ENCODE assay signal across 9 cellular contexts in the genomic region with DNA sequence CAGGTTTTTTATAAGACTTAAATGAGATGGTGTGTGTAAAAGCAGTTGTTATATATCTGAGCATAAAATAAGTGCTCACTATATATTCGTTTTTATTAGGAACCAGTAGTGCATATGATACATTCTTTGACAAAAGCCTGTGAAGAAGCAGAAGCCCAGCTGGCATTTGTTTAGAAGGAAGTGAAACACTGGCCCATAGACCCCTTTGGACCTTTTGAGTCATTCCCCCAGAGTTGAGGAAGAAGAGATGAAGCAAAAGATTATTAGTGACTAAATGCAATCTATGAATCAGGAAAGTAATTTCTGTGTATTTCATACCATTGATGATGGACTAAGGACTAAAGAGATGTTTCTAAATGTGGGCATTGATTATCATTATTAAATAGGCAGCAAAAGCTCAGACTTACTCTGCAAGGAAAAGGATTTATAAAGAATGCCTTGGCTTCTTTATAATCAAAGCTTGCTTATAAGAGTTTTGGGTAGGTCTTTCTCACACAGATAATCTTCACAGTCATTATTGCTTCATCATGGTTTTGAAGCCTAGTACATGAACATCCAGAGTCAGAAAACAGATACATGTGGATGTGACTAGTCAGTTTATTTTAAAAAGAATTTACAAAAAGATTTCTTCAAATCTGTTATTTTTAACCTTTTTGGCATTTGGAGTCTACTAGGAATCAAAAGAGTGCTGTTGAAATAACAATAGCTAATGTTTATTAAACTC. TPM values are rescaled to one million over a fixed set of nuclear protein-coding genes. Genes with fewer than 3 reads are reported as not detected.
A peak's percentile ranks its signal among the peaks of the same experiment; 100 is the strongest.
DNase-seq lines count a peak whose midpoint lies in the region; ATAC-seq, FAIRE-seq and TF ChIP-seq lines count a peak whose summit lies in the region.
"Had no signal": no experiment of that assay in that cellular context is flagged by ENCODE, and none has a peak within 500 bp of the region (broad histone marks: within the 10 kb centered on the region; RNA-seq: fewer than 3 reads in every experiment).

No MANE protein-coding gene starts in this region.

- TF ChIP-seq CTCF in endothelial cell of umbilical vein (IDR thresholded peaks at IDR 0.05; ENCODE audit: extremely low read depth in 1 of 2, insufficient read depth in 1 of 2, low read depth in 1 of 2, low read length in 2 of 2) (no peak), body of pancreas (IDR thresholded peaks at IDR 0.05) (no peak)

- POLR2A ChIA-PET in endothelial cell of umbilical vein (lab: Charles Lee): interaction anchor here (1.5 kb wide), 1 partner anchor 18 kb away, joined by 9 read pairs; no protein-coding TSS in a partner anchor

- dilution Hi-C loops in endothelial cell of umbilical vein (cut with MboI; ENCODE audit: extremely low pct_ligation_motif_present, low sequenced_read_pairs): no loop called here

- H4K20me1 ChIP-seq in endothelial cell of umbilical vein (replicated peaks; ENCODE audit: control insufficient read depth, extremely low read depth, insufficient read depth, low read length): no peaks in the 10 kb centered on the region

- H3K27ac ChIP-seq in endothelial cell of umbilical vein (ENCODE audit: insufficient read depth, low read depth, low read length) (no peak overlapping the region), body of pancreas (no peak overlapping the region), caudate nucleus (ENCODE audit: low read depth, low read length) (no peak overlapping the region)

- H2AFZ ChIP-seq in endothelial cell of umbilical vein (ENCODE audit: low read depth, low read length): no peak overlapping the region

- no peaks in the 10 kb centered on the region for H3K9me1 ChIP-seq in endothelial cell of umbilical vein (replicated peaks; ENCODE audit: control insufficient read depth, extremely low read depth, insufficient read depth, low read length)

- H3K9me3 ChIP-seq in endothelial cell of umbilical vein (replicated peaks; ENCODE audit: control insufficient read depth, insufficient read depth, low read length) (no peaks in the 10 kb centered on the region), body of pancreas (no peaks in the 10 kb centered on the region)

- CTCF ChIA-PET in endothelial cell of umbilical vein (lab: Charles Lee): interaction anchor here (0.9 to 1.3 kb wide), 2 partner anchors 10 to 49 kb away, joined by 5 to 6 read pairs; no protein-coding TSS in a partner anchor

- H3K4me1 ChIP-seq in endothelial cell of umbilical vein (ENCODE audit: control insufficient read depth, extremely low read depth, insufficient read depth, low read length) (peaks cover 28% of the 10 kb centered on the region), body of pancreas (peaks cover 23% of the 10 kb centered on the region)

- no peak overlapping the region for H3K9ac ChIP-seq in endothelial cell of umbilical vein (replicated peaks; ENCODE audit: extremely low read depth, insufficient read depth, low read length)

- H3K36me3 ChIP-seq in endothelial cell of umbilical vein (ENCODE audit: control insufficient read depth in 2 of 2, extremely low read depth in 1 of 2, insufficient read depth in 2 of 2, low read length in 2 of 2): no peaks in the 10 kb centered on the region
- H3K36me3 ChIP-seq in body of pancreas (replicated peaks in 1 of 2; ENCODE audit: insufficient read depth in 1 of 2, low read depth in 2 of 2): no peaks in the 10 kb centered on the region

- WGBS in body of pancreas, 2 donors: 51 to 64% methylated on average over 1 of the region's 1 CpG

- H3K4me3 ChIP-seq in endothelial cell of umbilical vein (replicated peaks in 1 of 3; ENCODE audit: insufficient read depth in 1 of 3, low read depth in 1 of 3, low read length in 3 of 3) (no peak overlapping the region), body of pancreas (no peak overlapping the region)

- intact Hi-C loops in endothelial cell of umbilical vein (cut with micrococcal nuclease) (no loop called here), body of pancreas (cut with DNase I) (no loop called here)

- BruUV-seq in endothelial cell of umbilical vein (replicated peaks; lab: Mats Ljungman, UMichigan): no TSS peak

- no peak for TF ChIP-seq POLR2A in endothelial cell of umbilical vein (IDR thresholded peaks at IDR 0.05; ENCODE audit: low read depth, low read length)
- no peak for TF ChIP-seq POLR2A in body of pancreas (IDR thresholded peaks at IDR 0.05)

- H3K79me2 ChIP-seq in endothelial cell of umbilical vein (ENCODE audit: control insufficient read depth, insufficient read depth, low read length): no peaks in the 10 kb centered on the region

- peak overlapping the region; percentile 39 for H3K4me2 ChIP-seq in endothelial cell of umbilical vein (ENCODE audit: insufficient read depth, low read length)

- DNase-seq in endothelial cell of umbilical vein (ENCODE audit: low read depth, low spot score): peak; percentile 68
- DNase-seq in NCI-H774 (lab: John Stamatoyannopoulos, UW): no peak
- no peak for DNase-seq in NCI-H510A treated with DMSO at 0.1 percent for 48 hours (lab: John Stamatoyannopoulos, UW)
- DNase-seq in body of pancreas: no peak
- no peak for DNase-seq in caudate nucleus (lab: John Stamatoyannopoulos, UW)

- ATAC-seq in GM18511 (IDR thresholded peaks at IDR 0.05; ENCODE audit: unreplicated experiment): peak; percentile 54
- peak; percentile 42 for ATAC-seq in GM21619 (IDR thresholded peaks at IDR 0.05; ENCODE audit: unreplicated experiment)
- peak; percentile 53 for ATAC-seq in HG03354 (IDR thresholded peaks at IDR 0.05; ENCODE audit: poor library complexity, severe bottlenecking, unreplicated experiment)
- no peak for ATAC-seq in body of pancreas
- ATAC-seq: left lobe of liver had no signal

- no peaks in the 10 kb centered on the region for H3K27me3 ChIP-seq in endothelial cell of umbilical vein (ENCODE audit: control insufficient read depth in 2 of 2, insufficient read depth in 2 of 2, low read length in 2 of 2)
- H3K27me3 ChIP-seq in body of pancreas: no peaks in the 10 kb centered on the region

- FAIRE-seq in endothelial cell of umbilical vein (lab: Jason Lieb, UNC): no peak

TF ChIP-seq in endothelial cell of umbilical vein, 7 proteins besides CTCF, POLR2A, EP300 and RAD21:
- TF ChIP-seq, protein P1, sequence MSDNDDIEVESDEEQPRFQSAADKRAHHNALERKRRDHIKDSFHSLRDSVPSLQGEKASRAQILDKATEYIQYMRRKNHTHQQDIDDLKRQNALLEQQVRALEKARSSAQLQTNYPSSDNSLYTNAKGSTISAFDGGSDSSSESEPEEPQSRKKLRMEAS (IDR thresholded peaks at IDR 0.05; ENCODE audit: insufficient read depth, insufficient read length): no peak
- TF ChIP-seq FOS (IDR thresholded peaks at IDR 0.05; ENCODE audit: borderline replicate concordance, insufficient read depth, low read length): peak; percentile 78
- peak; percentile 90 for TF ChIP-seq GATA2 (IDR thresholded peaks at IDR 0.05; ENCODE audit: insufficient read depth, insufficient read length, low read depth, low read length)

RNA-seq across cellular contexts. Expression of a gene that starts 16.9 kb away (rescaled TPM):
- total RNA-seq in endothelial cell of umbilical vein (22.8 and 27.5 TPM in 2 replicates), body of pancreas (10 to 100 TPM in 1 of 2 donors, 1 to 10 TPM in 1; 7.9 to 13.2 TPM)
- polyA plus RNA-seq in endothelial cell of umbilical vein: 1.7 and 2.3 TPM in 2 replicates
- 2.6 and 2.7 TPM in 2 replicates for polyA plus RNA-seq in endothelial cell of umbilical vein (2011; cell fraction: cytosol; rRNA removed)
- 11.0 and 12.3 TPM in 2 replicates for polyA plus RNA-seq in endothelial cell of umbilical vein (2011; cell fraction: nucleus; rRNA removed)
- 5.8 and 13.9 TPM in 2 replicates for polyA plus RNA-seq in endothelial cell of umbilical vein (2012)
- polyA minus RNA-seq in endothelial cell of umbilical vein: 20.5 and 23.7 TPM in 2 replicates
- 20.1 TPM for polyA minus RNA-seq in endothelial cell of umbilical vein (2011; cell fraction: cytosol; rRNA and poly(A)+ RNA removed)
- 67.1 and 88.0 TPM in 2 replicates for polyA minus RNA-seq in endothelial cell of umbilical vein (2011; cell fraction: nucleus; rRNA and poly(A)+ RNA removed)
